Comparison of ENCODE assay signal across 12 cellular contexts in genomic region chr1:47593001-47593568, GRCh38.
DNase-seq lines count a peak whose midpoint lies in the region; ATAC-seq and TF ChIP-seq lines count a peak whose summit lies in the region.
"Had no signal": no experiment of that assay in that cellular context is flagged by ENCODE, and none has a peak within 500 bp of the region (broad histone marks: within the 10 kb centered on the region; RNA-seq: fewer than 3 reads in every experiment).

No MANE protein-coding gene starts in this region.

- ATAC-seq in GM21576 (IDR thresholded peaks at IDR 0.05; ENCODE audit: unreplicated experiment): no peak

- no peak overlapping the region for H2BK5ac ChIP-seq in neuronal stem cell (ENCODE audit: low read length)

- H3K4me3 ChIP-seq in esophagus muscularis mucosa (peak overlapping the region; percentile 19 to 44 (median 36)), neuronal stem cell (ENCODE audit: low read length in 2 of 2) (peak overlapping the region in 1 of 2 donors; percentile 71)
- H3K4me3 ChIP-seq: colonic mucosa had no signal

- peak overlapping the region; percentile 51 for H3K9ac ChIP-seq in neuronal stem cell (ENCODE audit: low read depth, low read length, poor library complexity)

- no peak for TF ChIP-seq CTCF in esophagus muscularis mucosa (IDR thresholded peaks at IDR 0.05)
- no peak for TF ChIP-seq CTCF in GM20000 (IDR thresholded peaks at IDR 0.05; ENCODE audit: extremely low read depth, missing control alignments)

- WGBS in esophagus muscularis mucosa: 17% methylated on average over 27 of the region's 47 CpGs
- WGBS in neuronal stem cell (ENCODE audit: extremely low coverage in 2 of 2, insufficient read length in 2 of 2, insufficient replicate concordance in 1 of 2), 2 donors: no CpG with 5 or more reads among the region's 47 CpGs

- peak overlapping the region; percentile 67 for H2AFZ ChIP-seq in neuronal stem cell (ENCODE audit: low read length)

- H3K27me3 ChIP-seq in esophagus muscularis mucosa (peaks cover 0 to 77% (median 6%) of the 10 kb centered on the region in 4 donors), neuronal stem cell (ENCODE audit: control insufficient read depth in 3 of 3, insufficient read depth in 3 of 3, low read depth in 1 of 3, low read length in 3 of 3) (peaks cover 0 to 61% (median 25%) of the 10 kb centered on the region in 3 experiments)

- H3K4me1 ChIP-seq in esophagus muscularis mucosa: peaks cover 11 to 25% (median 12%) of the 10 kb centered on the region in 4 donors
- H3K4me1 ChIP-seq in neuronal stem cell (ENCODE audit: control insufficient read depth in 2 of 2, insufficient read depth in 1 of 2, low read depth in 1 of 2, low read length in 2 of 2): peaks cover 0 to 4% of the 10 kb centered on the region in 2 donors
- H3K4me1 ChIP-seq: colonic mucosa had no signal

- no peak for TF ChIP-seq EP300 in esophagus muscularis mucosa (IDR thresholded peaks at IDR 0.05)

- no peak overlapping the region for H2AK5ac ChIP-seq in neuronal stem cell (ENCODE audit: low read depth, low read length)

- no peak overlapping the region for H2BK120ac ChIP-seq in neuronal stem cell (ENCODE audit: low read depth, low read length)

- H3K27ac ChIP-seq in esophagus muscularis mucosa (replicated peaks in 1 of 4): no peak overlapping the region
- no peak overlapping the region for H3K27ac ChIP-seq in neuronal stem cell (replicated peaks; ENCODE audit: low read length)
- H3K27ac ChIP-seq: colonic mucosa had no signal

- no peak overlapping the region for H2BK15ac ChIP-seq in neuronal stem cell (ENCODE audit: low read length)

- intact Hi-C loops in esophagus muscularis mucosa (cut with DNase I): no loop called here

- no peaks in the 10 kb centered on the region for H3K36me3 ChIP-seq in esophagus muscularis mucosa
- no peaks in the 10 kb centered on the region for H3K36me3 ChIP-seq in neuronal stem cell (replicated peaks in 1 of 2; ENCODE audit: control insufficient read depth in 2 of 2, insufficient read depth in 2 of 2, low read length in 2 of 2)
- H3K36me3 ChIP-seq: colonic mucosa had no signal

- H4K8ac ChIP-seq in neuronal stem cell (ENCODE audit: low read depth, low read length): no peak overlapping the region

- peak; percentile 66 for DNase-seq in NCI-H1105 (lab: John Stamatoyannopoulos, UW)
- no peak for DNase-seq in NCI-H1105 treated with DMSO at 0.1 percent for 48 hours (lab: John Stamatoyannopoulos, UW)
- DNase-seq in NCI-H2227 treated with DMSO at 0.1 percent for 48 hours (lab: John Stamatoyannopoulos, UW): peak; percentile 18
- peak; percentile 87 for DNase-seq in esophagus muscularis mucosa (ENCODE audit: extremely low spot score)
- no peak for DNase-seq in neuronal stem cell (ENCODE audit: low spot score)
- DNase-seq in NCI-H345 treated with DMSO at 0.1 percent for 48 hours (lab: John Stamatoyannopoulos, UW; ENCODE audit: unreplicated experiment): no peak
- no peak for DNase-seq in GM20000 (ENCODE audit: low spot score)
- DNase-seq: activated CD4-positive, alpha-beta memory T cell treated with anti-CD3 and anti-CD28 coated beads, Interleukin-2, amount 10 ng/mL, durations not matched to agents 7 days and 5 days; colonic mucosa; foreskin melanocyte; MV-4-11 had no signal

- H3K79me1 ChIP-seq in neuronal stem cell (ENCODE audit: low read depth, low read length): no peaks in the 10 kb centered on the region

- H3K14ac ChIP-seq in neuronal stem cell (ENCODE audit: low read length): no peak overlapping the region

- TF ChIP-seq POLR2A in esophagus muscularis mucosa (IDR thresholded peaks at IDR 0.05; ENCODE audit: low read depth): no peak

- peak overlapping the region; percentile 81 for H3K18ac ChIP-seq in neuronal stem cell (ENCODE audit: low read length)

- no peak overlapping the region for H4K91ac ChIP-seq in neuronal stem cell (ENCODE audit: low read depth, low read length, poor library complexity)

- H3K4me2 ChIP-seq in neuronal stem cell (ENCODE audit: insufficient read depth, low read length, poor library complexity, severe bottlenecking): peak overlapping the region; percentile 73

- no peak overlapping the region for H3K4ac ChIP-seq in neuronal stem cell (ENCODE audit: low read length)

- no peaks in the 10 kb centered on the region for H3K9me3 ChIP-seq in esophagus muscularis mucosa
- peaks cover 0 to 2% of the 10 kb centered on the region in 2 donors for H3K9me3 ChIP-seq in neuronal stem cell (replicated peaks in 1 of 2; ENCODE audit: control insufficient read depth in 2 of 2, insufficient read depth in 1 of 2, low read depth in 1 of 2, low read length in 2 of 2)
- H3K9me3 ChIP-seq: colonic mucosa had no signal

- no peak overlapping the region for H2BK12ac ChIP-seq in neuronal stem cell (ENCODE audit: low read length)

- no peak overlapping the region for H3K23ac ChIP-seq in neuronal stem cell (ENCODE audit: low read depth, low read length, poor library complexity)

Comparison
In these comparisons a context has a peak if more than half of its experiments do, and no peak if none do; other contexts are left out.
1. DNase-seq: peak in NCI-H1105 (single experiment), NCI-H2227 treated with DMSO at 0.1 percent for 48 hours (single experiment) and esophagus muscularis mucosa (single experiment); none in NCI-H1105 treated with DMSO at 0.1 percent for 48 hours (single experiment), neuronal stem cell (single experiment), NCI-H345 treated with DMSO at 0.1 percent for 48 hours (single experiment) and GM20000 (single experiment).